Comparison of ENCODE assay signal across 12 cellular contexts in the genomic region with DNA sequence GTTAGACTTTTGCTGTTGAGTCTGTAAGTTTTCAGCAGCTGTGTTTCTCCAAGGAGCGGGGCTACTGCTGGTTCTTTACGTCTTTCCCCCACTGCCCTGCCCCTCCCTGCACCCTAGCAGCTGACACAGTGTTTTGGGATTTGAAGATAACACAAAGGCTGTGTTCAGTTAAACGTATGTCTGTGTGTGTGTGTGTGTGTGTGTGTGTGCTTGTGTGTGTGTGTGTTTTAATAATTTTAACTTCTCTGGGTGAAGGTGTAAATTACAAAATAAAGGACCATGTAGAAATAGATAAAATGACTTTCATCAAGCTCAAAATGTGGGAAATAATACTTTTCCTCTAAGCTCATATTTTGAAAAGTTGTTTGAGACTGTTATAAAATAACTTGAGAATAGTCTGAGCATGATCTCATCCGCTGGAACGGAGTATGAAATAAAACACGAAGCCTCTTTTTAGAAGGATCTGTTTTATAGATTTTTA. TPM values are rescaled to one million over a fixed set of nuclear protein-coding genes. Genes with fewer than 3 reads are reported as not detected.
DNase-seq lines count a peak whose midpoint lies in the region; ATAC-seq lines count a peak whose summit lies in the region.
"Had no signal": no experiment of that assay in that cellular context is flagged by ENCODE, and none has a peak within 500 bp of the region (broad histone marks: within the 10 kb centered on the region; RNA-seq: fewer than 3 reads in every experiment).

No MANE protein-coding gene starts in this region.

- no peak overlapping the region for H4K8ac ChIP-seq in trophoblast cell (ENCODE audit: low read depth, low read length)

- H3K27ac ChIP-seq in trophoblast cell (ENCODE audit: low read depth, low read length) = no peak overlapping the region

- H3K36me3 ChIP-seq in adipocyte (ENCODE audit: control insufficient read depth, insufficient read depth, low read length, severe bottlenecking) (no peaks in the 10 kb centered on the region), trophoblast cell (ENCODE audit: control insufficient read depth in 1 of 2, insufficient read depth in 2 of 2, low read length in 2 of 2) (no peaks in the 10 kb centered on the region)

- H4K91ac ChIP-seq in trophoblast cell (ENCODE audit: low read depth, low read length) = no peak overlapping the region

- H3K4me3 ChIP-seq in adipocyte (ENCODE audit: low read length) (peak overlapping the region; percentile 67), trophoblast cell (ENCODE audit: low read depth, low read length) (no peak overlapping the region)

- H2AFZ ChIP-seq in trophoblast cell (ENCODE audit: insufficient read depth, low read length, poor library complexity) = no peak overlapping the region

- WGBS in trophoblast cell (ENCODE audit: extremely low coverage, insufficient coverage, insufficient read length) = no CpG with 5 or more reads among the region's 6 CpGs

- H3K79me1 ChIP-seq in trophoblast cell (ENCODE audit: low read length) = no peaks in the 10 kb centered on the region

- no peak overlapping the region for H3K18ac ChIP-seq in trophoblast cell (ENCODE audit: low read length)

- ATAC-seq in GM21423 (IDR thresholded peaks at IDR 0.05; ENCODE audit: unreplicated experiment) (no peak), GM19035 (IDR thresholded peaks at IDR 0.05; ENCODE audit: unreplicated experiment) (no peak)
- no peak for ATAC-seq in stimulated activated naive CD8-positive, alpha-beta T cell treated with anti-CD3 and anti-CD28 coated beads, Interleukin-15, Interleukin-2, amounts not matched to agents 100 U/mL and 50 U/mL, for 24 hours

- H2BK120ac ChIP-seq in trophoblast cell (ENCODE audit: insufficient read depth, low read length, poor library complexity) = no peak overlapping the region

- peak overlapping the region; percentile 87 for H3K9ac ChIP-seq in adipocyte (ENCODE audit: low read length)
- no peak overlapping the region for H3K9ac ChIP-seq in trophoblast cell (ENCODE audit: low read length)

- H3K4me2 ChIP-seq in trophoblast cell (ENCODE audit: low read length) = no peak overlapping the region

- no peak overlapping the region for H2AK5ac ChIP-seq in trophoblast cell (ENCODE audit: low read length)

- DNase-seq in Daoy (ENCODE audit: low read depth) (peak; percentile 75), adipocyte (ENCODE audit: low read depth) (peak; percentile 75), glomerular visceral epithelial cell (ENCODE audit: extremely low spot score) (peak; percentile 76), pons (ENCODE audit: low spot score) (peak; percentile 73), trophoblast cell (no peak)
- no peak for DNase-seq in stimulated activated naive CD8-positive, alpha-beta T cell treated with anti-CD3 and anti-CD28 coated beads, Interleukin-15, Interleukin-2, amounts not matched to agents 100 U/mL and 50 U/mL, for 24 hours
- DNase-seq: DMS79 treated with DMSO at 0.1 percent for 48 hours, H7 had no signal

- no peak overlapping the region for H4K12ac ChIP-seq in trophoblast cell (ENCODE audit: low read depth, low read length)

- no peaks in the 10 kb centered on the region for H3K9me3 ChIP-seq in adipocyte (ENCODE audit: control insufficient read depth, low read length)
- H3K9me3 ChIP-seq in trophoblast cell (ENCODE audit: insufficient read depth, low read depth, low read length) = no peaks in the 10 kb centered on the region

- H3K27me3 ChIP-seq in adipocyte (replicated peaks; ENCODE audit: control insufficient read depth, insufficient read depth, low read length) (no peaks in the 10 kb centered on the region), trophoblast cell (ENCODE audit: insufficient read depth, low read length) (no peaks in the 10 kb centered on the region)

- H3K4me1 ChIP-seq in adipocyte (ENCODE audit: control insufficient read depth, insufficient read depth, low read length) (peaks cover 67% of the 10 kb centered on the region), trophoblast cell (ENCODE audit: control insufficient read depth in 1 of 2, insufficient read depth in 2 of 2, low read length in 2 of 2) (peaks cover 8 to 12% of the 10 kb centered on the region in 2 experiments)

- H2BK12ac ChIP-seq in trophoblast cell (ENCODE audit: low read length) = no peak overlapping the region

- H3K79me2 ChIP-seq in trophoblast cell (ENCODE audit: control insufficient read depth, insufficient read depth, low read length, poor library complexity) = peaks cover 6% of the 10 kb centered on the region

- H3K14ac ChIP-seq in trophoblast cell (ENCODE audit: low read length) = no peak overlapping the region

- H3K4ac ChIP-seq in trophoblast cell (ENCODE audit: low read depth, low read length) = no peak overlapping the region

- no peak overlapping the region for H3K23ac ChIP-seq in trophoblast cell (ENCODE audit: low read length)

- H2BK5ac ChIP-seq in trophoblast cell (ENCODE audit: low read depth, low read length, poor library complexity) = no peak overlapping the region

RNA-seq across cellular contexts. Expression of a gene that starts 10.9 kb away (rescaled TPM):
- total RNA-seq in Daoy (2014; rRNA removed; shearing (Covaris generic)) = 26.5 and 27.9 TPM in 2 replicates
- 25.7 and 27.9 TPM in 2 replicates for polyA plus RNA-seq in trophoblast cell (2013)

RNA-seq across cellular contexts. Expression of a gene that starts 50.7 kb away (rescaled TPM):
- not detected in 2 replicates for total RNA-seq in Daoy (2014; rRNA removed; shearing (Covaris generic))
- 0.10 and 0.11 TPM in 2 replicates for polyA plus RNA-seq in trophoblast cell (2013)
- total RNA-seq: H7, lower leg skin, subcutaneous adipose tissue had no signal

Comparison
In these comparisons a context has a peak if more than half of its experiments do, and no peak if none do; other contexts are left out.
1. DNase-seq: peak in Daoy (single experiment), adipocyte (single experiment), glomerular visceral epithelial cell (single experiment) and pons (single experiment); none in trophoblast cell (0 of 2) and stimulated activated naive CD8-positive, alpha-beta T cell treated with anti-CD3 and anti-CD28 coated beads, Interleukin-15, Interleukin-2, amounts not matched to agents 100 U/mL and 50 U/mL, for 24 hours (single experiment).